ENCODE assay signal across 1 cellular context in the genomic region with DNA sequence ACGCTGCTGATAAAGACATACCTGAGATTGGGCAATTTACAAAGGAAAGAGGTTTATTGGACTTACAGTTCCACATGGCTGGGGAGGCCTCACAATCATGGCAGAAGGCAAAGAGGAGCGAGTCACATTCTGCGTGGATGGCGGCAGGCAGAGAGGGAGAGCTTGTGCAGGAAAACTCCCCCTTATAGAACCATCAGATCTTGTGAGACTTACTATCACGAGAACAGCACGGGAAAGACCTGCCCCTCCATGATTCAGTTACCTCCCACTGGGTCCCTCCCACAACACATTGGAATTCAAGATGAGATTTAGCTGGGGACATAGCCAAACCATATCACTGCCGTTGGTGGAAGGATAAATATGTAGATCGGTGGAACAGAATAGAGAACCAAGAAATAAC.
TF ChIP-seq lines count a peak whose summit lies in the region.

No MANE protein-coding gene starts in this region.

TF ChIP-seq in K562, 482 proteins besides CTCF, POLR2A, EP300 and RAD21:
- TF ChIP-seq CHD2 (IDR thresholded peaks at IDR 0.05; ENCODE audit: low read depth, low read length) = peak; percentile 26; the same call in 1 of the 2 replicates
- 0 out of 2 replicates have a peak, but pooled peaks have one; percentile 43 for TF ChIP-seq ZNF766 (CRISPR knock-in tag; conservative IDR thresholded peaks at IDR 0.05)
TF ChIP-seq in K562: peak in this region for 2; not testable (repeated sequence) for 480.
